Comparison of ENCODE assay signal across 13 cellular contexts in genomic region chr20:43721429-43722152, GRCh38. TPM values are rescaled to one million over a fixed set of nuclear protein-coding genes. Genes with fewer than 3 reads are reported as not detected.
DNase-seq lines count a peak whose midpoint lies in the region; TF ChIP-seq lines count a peak whose summit lies in the region.
"Had no signal": no experiment of that assay in that cellular context is flagged by ENCODE, and none has a peak within 500 bp of the region (broad histone marks: within the 10 kb centered on the region; RNA-seq: fewer than 3 reads in every experiment).

No MANE protein-coding gene starts in this region.

- 83 to 84% methylated on average over 8 to 15 of the region's 15 CpGs for WGBS in endodermal cell (ENCODE audit: insufficient coverage in 1 of 2, insufficient read length in 1 of 2), 2 experiments

- DNase-seq in stimulated activated CD4-positive, alpha-beta T cell treated with anti-CD3 and anti-CD28 coated beads, Interleukin-15, amount 100 ng/mL, for 24 hours: peak; percentile 34
- no peak for DNase-seq in stimulated activated CD4-positive, alpha-beta T cell treated with anti-CD3 and anti-CD28 coated beads, Interleukin-12 subunit alpha, Interleukin-12 subunit beta, amount 100 ng/mL, for 4 hours
- DNase-seq in NCI-H345 treated with DMSO at 0.1 percent for 48 hours (lab: John Stamatoyannopoulos, UW; ENCODE audit: unreplicated experiment) (peak; percentile 93), endodermal cell (peak; percentile 61), RPMI8226 (no peak), GM10266 (ENCODE audit: extremely low spot score) (no peak), A172 (ENCODE audit: low spot score) (no peak), GM19240 (ENCODE audit: insufficient read length, low spot score) (no peak)
- DNase-seq: GF-D8, heart left ventricle, NCI-H446 had no signal

- peaks cover 14% of the 10 kb centered on the region for H3K36me3 Mint-ChIP-seq in endodermal cell (ENCODE audit: low read depth)
- H3K36me3 Mint-ChIP-seq: natural killer cell treated with Interleukin-12 subunit alpha and Interleukin-12 subunit beta and Interleukin-15 and Interleukin-18, amount 100 ng/mL, for 72 hours had no signal

- peaks cover 11% of the 10 kb centered on the region for H3K4me1 Mint-ChIP-seq in endodermal cell

- H3K27ac ChIP-seq in endodermal cell (ENCODE audit: low read depth, low read length): no peak overlapping the region
- H3K27ac ChIP-seq: heart left ventricle had no signal

- H3K27ac Mint-ChIP-seq in endodermal cell: no peak overlapping the region
- H3K27ac Mint-ChIP-seq: natural killer cell treated with Interleukin-12 subunit alpha and Interleukin-12 subunit beta and Interleukin-15 and Interleukin-18, amount 100 ng/mL, for 72 hours had no signal

- peaks cover 5% of the 10 kb centered on the region for H3K9me3 ChIP-seq in endodermal cell (ENCODE audit: control insufficient read depth, low read length)

- H3K4me3 Mint-ChIP-seq in endodermal cell: no peak overlapping the region
- H3K4me3 Mint-ChIP-seq: natural killer cell treated with Interleukin-12 subunit alpha and Interleukin-12 subunit beta and Interleukin-15 and Interleukin-18, amount 100 ng/mL, for 72 hours had no signal

- H3K4me1 ChIP-seq in endodermal cell (ENCODE audit: control insufficient read depth, insufficient read depth, low read length): peaks cover 4% of the 10 kb centered on the region
- H3K4me1 ChIP-seq: heart left ventricle had no signal

- TF ChIP-seq CTCF in endodermal cell (conservative IDR thresholded peaks at IDR 0.05): no peak
- TF ChIP-seq CTCF in GM10266 (IDR thresholded peaks at IDR 0.05; ENCODE audit: control insufficient read depth, insufficient read depth, low read depth, missing control alignments): no peak

- H3K36me3 ChIP-seq in endodermal cell (ENCODE audit: control insufficient read depth, insufficient read depth, low read length): peaks cover 4% of the 10 kb centered on the region
- H3K36me3 ChIP-seq: heart left ventricle had no signal

- H3K27me3 Mint-ChIP-seq in endodermal cell (ENCODE audit: insufficient read depth): no peaks in the 10 kb centered on the region
- H3K27me3 Mint-ChIP-seq: natural killer cell treated with Interleukin-12 subunit alpha and Interleukin-12 subunit beta and Interleukin-15 and Interleukin-18, amount 100 ng/mL, for 72 hours had no signal

- H3K27me3 ChIP-seq in endodermal cell (ENCODE audit: control insufficient read depth, insufficient read depth, low read length, poor library complexity, severe bottlenecking): no peaks in the 10 kb centered on the region
- H3K27me3 ChIP-seq: heart left ventricle had no signal

- no peak overlapping the region for H3K9ac ChIP-seq in endodermal cell (ENCODE audit: extremely low read depth, low read length, poor library complexity, severe bottlenecking)

- H3K4me3 ChIP-seq in endodermal cell (ENCODE audit: low read length): no peak overlapping the region
- H3K4me3 ChIP-seq: heart left ventricle had no signal

- peaks cover 4% of the 10 kb centered on the region for H3K9me3 Mint-ChIP-seq in endodermal cell
- H3K9me3 Mint-ChIP-seq: natural killer cell treated with Interleukin-12 subunit alpha and Interleukin-12 subunit beta and Interleukin-15 and Interleukin-18, amount 100 ng/mL, for 72 hours had no signal

RNA-seq across cellular contexts. Expression of gene GTSF1L, which starts 5.2 kb away (rescaled TPM):
- not detected for total RNA-seq in endodermal cell
- polyA plus RNA-seq in endodermal cell (2013, experiment 1 of 2): not detected
- not detected for polyA plus RNA-seq in endodermal cell (2013, experiment 2 of 2)
- total RNA-seq in A172 (2014; rRNA removed; shearing (Covaris generic)): not detected in 2 replicates
- total RNA-seq: cardiac septum; heart left ventricle; natural killer cell treated with Interleukin-12 subunit alpha and Interleukin-12 subunit beta and Interleukin-15 and Interleukin-18, amount 100 ng/mL, for 72 hours had no signal
- polyA plus RNA-seq: heart left ventricle had no signal

RNA-seq across cellular contexts. Expression of gene MYBL2, which starts 54.7 kb away (rescaled TPM):
- 100 to 1,000 TPM; 139 to 182 TPM for total RNA-seq in endodermal cell
- 93.4 TPM for polyA plus RNA-seq in endodermal cell (2013, experiment 1 of 2)
- 93.2 TPM for polyA plus RNA-seq in endodermal cell (2013, experiment 2 of 2)
- total RNA-seq in A172 (2014; rRNA removed; shearing (Covaris generic)): 77.7 and 80.8 TPM in 2 replicates

Comparison
In these comparisons a context has a peak if more than half of its experiments do, and no peak if none do; other contexts are left out.
1. DNase-seq: peak in stimulated activated CD4-positive, alpha-beta T cell treated with anti-CD3 and anti-CD28 coated beads, Interleukin-15, amount 100 ng/mL, for 24 hours (single experiment), NCI-H345 treated with DMSO at 0.1 percent for 48 hours (single experiment) and endodermal cell (single experiment); none in stimulated activated CD4-positive, alpha-beta T cell treated with anti-CD3 and anti-CD28 coated beads, Interleukin-12 subunit alpha, Interleukin-12 subunit beta, amount 100 ng/mL, for 4 hours (single experiment), RPMI8226 (single experiment), GM10266 (single experiment), A172 (single experiment) and GM19240 (single experiment).